Comparison of ENCODE assay signal across 9 cellular contexts in the genomic region with DNA sequence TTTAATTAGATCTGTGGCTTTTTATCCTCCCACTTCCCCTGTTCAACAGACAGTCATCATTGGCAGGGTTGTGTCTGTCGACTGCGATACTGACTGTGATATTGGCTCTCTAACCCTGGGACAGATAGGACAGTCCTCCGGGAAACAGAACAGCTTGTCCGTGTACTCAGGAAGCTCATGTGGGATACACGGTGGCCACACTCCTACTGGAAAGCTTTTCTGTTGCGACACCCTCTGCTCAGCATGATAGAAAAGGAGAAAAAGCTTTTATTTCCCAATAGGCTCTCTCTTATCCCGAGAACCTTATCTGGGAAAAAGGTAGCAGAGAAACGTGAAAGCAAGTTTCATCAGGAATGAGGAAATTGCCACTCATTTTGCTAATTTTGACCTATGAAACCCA.
DNase-seq lines count a peak whose midpoint lies in the region; ATAC-seq and FAIRE-seq lines count a peak whose summit lies in the region.
"Had no signal": no experiment of that assay in that cellular context is flagged by ENCODE, and none has a peak within 500 bp of the region (broad histone marks: within the 10 kb centered on the region; RNA-seq: fewer than 3 reads in every experiment).

No MANE protein-coding gene starts in this region.

- DNase-seq in G401 (ENCODE audit: low spot score) (peak; percentile 94), Right ventricle myocardium superior (peak; percentile 54), sciatic nerve (ENCODE audit: low spot score) (no peak), NK-92 (lab: John Stamatoyannopoulos, UW; ENCODE audit: unreplicated experiment) (no peak), HK-2 (ENCODE audit: unreplicated experiment) (no peak), GM19239 (ENCODE audit: insufficient read length, low spot score) (no peak), NCI-H2029 treated with DMSO at 0.1 percent for 48 hours (lab: John Stamatoyannopoulos, UW) (no peak)
- DNase-seq: CD4-positive, alpha-beta memory T cell had no signal

- intact Hi-C loops in Right ventricle myocardium superior (cut with DNase I) (no loop called here), sciatic nerve (cut with DNase I) (no loop called here)

- peak overlapping the region; percentile 4 for H3K27ac ChIP-seq in angular gyrus (ENCODE audit: low read depth, low read length)

- FAIRE-seq in GM19239 (lab: Jason Lieb, UNC): no peak

- in situ Hi-C loops in G401 (cut with HindIII; ENCODE audit: low sequenced_read_pairs): loop anchor here (25.0 kb wide), 1 partner anchor 115 kb away; no protein-coding TSS in a partner anchor

- ATAC-seq in Right ventricle myocardium superior (ENCODE audit: poor library complexity) (peak; percentile 94), sciatic nerve (peak; percentile 95)

Comparison
In these comparisons a context has a peak if more than half of its experiments do, and no peak if none do; other contexts are left out.
1. DNase-seq: peak in G401 (single experiment) and Right ventricle myocardium superior (single experiment); none in sciatic nerve (single experiment), NK-92 (single experiment), HK-2 (single experiment), GM19239 (single experiment) and NCI-H2029 treated with DMSO at 0.1 percent for 48 hours (single experiment).